Comparison of ENCODE assay signal across 22 cellular contexts in genomic region chr7:146702898-146703297, GRCh38.
A peak's percentile ranks its signal among the peaks of the same experiment; 100 is the strongest.
DNase-seq lines count a peak whose midpoint lies in the region; ATAC-seq, FAIRE-seq and TF ChIP-seq lines count a peak whose summit lies in the region.
"Had no signal": no experiment of that assay in that cellular context is flagged by ENCODE, and none has a peak within 500 bp of the region (broad histone marks: within the 10 kb centered on the region; RNA-seq: fewer than 3 reads in every experiment).

No MANE protein-coding gene starts in this region.

- no TSS peak for BruUV-seq in HepG2 (replicated peaks; lab: Mats Ljungman, UMichigan)

- TF ChIP-seq POLR2A in HepG2 (IDR thresholded peaks at IDR 0.05; ENCODE audit: insufficient read depth in 1 of 2, low read depth in 2 of 2, low read length in 2 of 2): no peak
- TF ChIP-seq POLR2A in right lobe of liver (IDR thresholded peaks at IDR 0.05): no peak

- H3K9me3 ChIP-seq in HepG2 (ENCODE audit: low read length) (peaks cover 91% of the 10 kb centered on the region), right lobe of liver (no peaks in the 10 kb centered on the region), OCI-LY1 (ENCODE audit: low read length) (peaks cover 23% of the 10 kb centered on the region; the same call in 1 of the 2 replicates)
- H3K9me3 ChIP-seq: BLaER1 treated with 17β-estradiol and CSF1 and Interleukin-3, amounts not matched to agents 10 nM and 100 nM; Caco-2 had no signal

- H3K27me3 ChIP-seq in HepG2 (ENCODE audit: control insufficient read depth in 1 of 2, insufficient read depth in 2 of 2, low read length in 2 of 2) (no peaks in the 10 kb centered on the region), right lobe of liver (no peaks in the 10 kb centered on the region), OCI-LY1 (ENCODE audit: insufficient read depth, low read length) (no peaks in the 10 kb centered on the region)
- H3K27me3 ChIP-seq: BLaER1 treated with 17β-estradiol and CSF1 and Interleukin-3, amounts not matched to agents 10 nM and 100 nM had no signal

- H3K9ac ChIP-seq in HepG2 (ENCODE audit: insufficient read depth, low read depth, low read length) (no peak overlapping the region), OCI-LY1 (ENCODE audit: low read length) (no peak overlapping the region)
- H3K9ac ChIP-seq: BLaER1 treated with 17β-estradiol and CSF1 and Interleukin-3, amounts not matched to agents 10 nM and 100 nM had no signal

- TF ChIP-seq EP300 in HepG2 (IDR thresholded peaks at IDR 0.05; ENCODE audit: low read depth in 2 of 2, low read length in 2 of 2): no peak
- no peak for TF ChIP-seq EP300 in HepG2 (CRISPR knock-in tag; IDR thresholded peaks at IDR 0.05; ENCODE audit: borderline replicate concordance)

- H2AFZ ChIP-seq in HepG2 (ENCODE audit: low read length) (no peak overlapping the region), OCI-LY1 (ENCODE audit: low read length) (peak overlapping the region; percentile 5; the same call in 1 of the 2 replicates)

- H3K79me2 ChIP-seq in HepG2 (ENCODE audit: insufficient read depth, low read length): no peaks in the 10 kb centered on the region
- no peaks in the 10 kb centered on the region for H3K79me2 ChIP-seq in OCI-LY1 (ENCODE audit: insufficient read depth, low read length)

- POLR2A ChIA-PET in HepG2 (lab: Yijun Ruan, JAX): no interaction called here

- H3F3A ChIP-seq in OCI-LY1 (ENCODE audit: insufficient read depth, low read length): no peaks in the 10 kb centered on the region

- 84% methylated on average over 1 of the region's 1 CpG for WGBS in HepG2 (ENCODE audit: low lambda C conversion rate)
- 78% methylated on average over 1 of the region's 1 CpG for WGBS in right lobe of liver (ENCODE audit: insufficient coverage, low coverage, low lambda C conversion rate, missing lambda C conversion rate)

- ATAC-seq in HepG2 (no peak), right lobe of liver (no peak), GM18868 (IDR thresholded peaks at IDR 0.05; ENCODE audit: unreplicated experiment) (no peak)
- ATAC-seq: CD8-positive, alpha-beta T cell; GM12878 had no signal

- in situ Hi-C loops in HepG2 (cut with HindIII; ENCODE audit: extremely low pct_ligation_motif_present, low pct_unique_long_range_greater_than_20kb): no loop called here

- H3K36me3 ChIP-seq in HepG2 (replicated peaks in 1 of 2; ENCODE audit: control insufficient read depth in 1 of 2, insufficient read depth in 2 of 2, low read length in 2 of 2) (no peaks in the 10 kb centered on the region), right lobe of liver (no peaks in the 10 kb centered on the region), OCI-LY1 (ENCODE audit: insufficient read depth, low read length) (no peaks in the 10 kb centered on the region)
- H3K36me3 ChIP-seq: BLaER1 treated with 17β-estradiol and CSF1 and Interleukin-3, amounts not matched to agents 10 nM and 100 nM had no signal

- H3K9me2 ChIP-seq in OCI-LY1 (ENCODE audit: low read depth, low read length): no peaks in the 10 kb centered on the region

- H3K4me1 ChIP-seq in HepG2 (ENCODE audit: insufficient read depth, low read length) (no peaks in the 10 kb centered on the region), right lobe of liver (no peaks in the 10 kb centered on the region), OCI-LY1 (ENCODE audit: insufficient read depth, low read length, severe bottlenecking) (peaks cover 10% of the 10 kb centered on the region)
- H3K4me1 ChIP-seq: BLaER1 treated with 17β-estradiol and CSF1 and Interleukin-3, amounts not matched to agents 10 nM and 100 nM; Caco-2 had no signal

- no peak for DNase-seq in HepG2 (ENCODE audit: low spot score)
- DNase-seq in right lobe of liver: no peak
- DNase-seq in DMS79 treated with DMSO at 0.1 percent for 48 hours (lab: John Stamatoyannopoulos, UW): no peak
- DNase-seq: ACHN; AML-193; Caco-2; Calu3; CD4-positive, alpha-beta T cell; CD8-positive, alpha-beta T cell; DND-41; EL; GDM1 had no signal

- intact Hi-C loops in HepG2 (cut with micrococcal nuclease; ENCODE audit: unreplicated experiment): no loop called here
- intact Hi-C loops in right lobe of liver (cut with DNase I): no loop called here

- no peak for FAIRE-seq in HepG2 (lab: Jason Lieb, UNC)
- FAIRE-seq: D721Med, GM12878, GM12892, GM18507, GM19239 had no signal

- no peak overlapping the region for H3K4me3 ChIP-seq in HepG2 (replicated peaks in 1 of 3; ENCODE audit: insufficient read depth in 1 of 3, low read depth in 2 of 3, low read length in 3 of 3)
- H3K4me3 ChIP-seq in right lobe of liver: no peak overlapping the region
- H3K4me3 ChIP-seq in OCI-LY1 (ENCODE audit: low read depth, low read length, poor library complexity, severe bottlenecking): no peak overlapping the region
- H3K4me3 ChIP-seq: BLaER1 treated with 17β-estradiol and CSF1 and Interleukin-3, amounts not matched to agents 10 nM and 100 nM; GM12878 had no signal

- H4K20me1 ChIP-seq in HepG2 (ENCODE audit: insufficient read depth, low read length) (no peaks in the 10 kb centered on the region), OCI-LY1 (ENCODE audit: insufficient read depth, low read length) (no peaks in the 10 kb centered on the region)
- H4K20me1 ChIP-seq: BLaER1 treated with 17β-estradiol and CSF1 and Interleukin-3, amounts not matched to agents 10 nM and 100 nM had no signal

- CTCF ChIA-PET in HepG2 (lab: Yijun Ruan, JAX; ENCODE audit: low intra/inter-chr PET ratio, low total read pairs): no interaction called here

- no peak for TF ChIP-seq RAD21 in HepG2 (CRISPR knock-in tag; IDR thresholded peaks at IDR 0.05)

- H3K4me2 ChIP-seq in HepG2 (ENCODE audit: low read depth, low read length) (no peak overlapping the region), OCI-LY1 (ENCODE audit: low read length) (no peak overlapping the region)
- H3K4me2 ChIP-seq: BLaER1 treated with 17β-estradiol and CSF1 and Interleukin-3, amounts not matched to agents 10 nM and 100 nM had no signal

- H3K27ac ChIP-seq in HepG2 (ENCODE audit: extremely low read length, insufficient read depth, low read length) (no peak overlapping the region), right lobe of liver (no peak overlapping the region), OCI-LY1 (ENCODE audit: low read depth, low read length, poor library complexity, severe bottlenecking) (no peak overlapping the region)
- H3K27ac ChIP-seq: 22Rv1; BLaER1 treated with 17β-estradiol and CSF1 and Interleukin-3, amounts not matched to agents 10 nM and 100 nM; C4-2B had no signal

- TF ChIP-seq CTCF in HepG2 (CRISPR knock-in tag; IDR thresholded peaks at IDR 0.05): no peak
- TF ChIP-seq CTCF in right lobe of liver (IDR thresholded peaks at IDR 0.05): no peak
- no peak for TF ChIP-seq CTCF in OCI-LY1 (IDR thresholded peaks at IDR 0.05; ENCODE audit: low read length)

TF ChIP-seq in HepG2, 621 proteins besides CTCF, POLR2A, EP300 and RAD21:
- TF ChIP-seq ELF3 (CRISPR knock-in tag; IDR thresholded peaks at IDR 0.05) (no peak), MAFK (conservative IDR thresholded peaks at IDR 0.05 in 1 of 2, IDR thresholded peaks at IDR 0.05 in 1 of 2; ENCODE audit: low read length in 2 of 2) (peak; percentile 39 to 85; a peak in 3 of 4 replicates), MAFF (IDR thresholded peaks at IDR 0.05; ENCODE audit: low read depth, low read length) (peak; percentile 69), SAFB2 (CRISPR knock-in tag; IDR thresholded peaks at IDR 0.05; ENCODE audit: borderline replicate concordance, low read depth) (no peak), KDM4B (CRISPR knock-in tag; IDR thresholded peaks at IDR 0.05) (no peak), TEAD3 (CRISPR knock-in tag; optimal IDR thresholded peaks at IDR 0.05; ENCODE audit: borderline replicate concordance) (no peak)
